Comparison of ENCODE assay signal across 10 cellular contexts in the genomic region with DNA sequence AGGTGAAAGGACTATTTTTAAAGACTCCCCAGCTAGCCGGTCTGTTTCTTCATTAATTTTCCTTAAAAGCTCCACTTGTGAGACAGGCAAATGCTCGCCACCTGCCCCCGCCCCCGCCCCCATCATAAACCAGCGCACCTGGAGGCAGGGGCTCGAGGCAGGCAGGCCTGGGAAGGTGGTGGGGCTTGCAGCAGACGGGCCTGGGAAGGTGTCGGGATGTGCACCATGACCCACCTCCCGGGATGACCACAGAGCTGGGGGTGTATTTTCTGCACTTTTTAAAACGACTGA.
"Had no signal": no experiment of that assay in that cellular context is flagged by ENCODE, and none has a peak within 500 bp of the region (broad histone marks: within the 10 kb centered on the region; RNA-seq: fewer than 3 reads in every experiment).

No MANE protein-coding gene starts in this region.

- H3K36me3 ChIP-seq: suprapubic skin, transverse colon had no signal

- H3K9me3 ChIP-seq: suprapubic skin, transverse colon had no signal

- DNase-seq: activated CD4-positive, CD25-positive, alpha-beta regulatory T cell treated with anti-CD3 and anti-CD28 coated beads, Interleukin-2, amount 50 U/mL, for 72 hours; effector memory CD8-positive, alpha-beta T cell; naive thymus-derived CD4-positive, alpha-beta T cell; stimulated activated CD4-positive, alpha-beta T cell treated with anti-CD3 and anti-CD28 coated beads, Interleukin-15, amount 100 ng/mL, for 24 hours; stimulated activated CD4-positive, alpha-beta T cell treated with anti-CD3 and anti-CD28 coated beads, Interleukin-2, amount 100 ng/mL, for 48 hours; stimulated activated naive CD8-positive, alpha-beta T cell treated with anti-CD3 and anti-CD28 coated beads, Interleukin-15, amount 100 ng/mL, for 72 hours; T-helper 17 cell; transverse colon had no signal

- H3K4me1 ChIP-seq: transverse colon had no signal

- H3K4me3 ChIP-seq: suprapubic skin, transverse colon had no signal

- H3K27ac ChIP-seq: suprapubic skin, transverse colon, VCaP had no signal

- ATAC-seq: effector memory CD8-positive, alpha-beta T cell; naive thymus-derived CD4-positive, alpha-beta T cell; stimulated activated naive CD8-positive, alpha-beta T cell treated with anti-CD3 and anti-CD28 coated beads, Interleukin-15, amount 100 ng/mL, for 72 hours; T-helper 17 cell had no signal

- H3K27me3 ChIP-seq: transverse colon had no signal
